19 cellular contexts compared by ENCODE assay signal in the genomic region with DNA sequence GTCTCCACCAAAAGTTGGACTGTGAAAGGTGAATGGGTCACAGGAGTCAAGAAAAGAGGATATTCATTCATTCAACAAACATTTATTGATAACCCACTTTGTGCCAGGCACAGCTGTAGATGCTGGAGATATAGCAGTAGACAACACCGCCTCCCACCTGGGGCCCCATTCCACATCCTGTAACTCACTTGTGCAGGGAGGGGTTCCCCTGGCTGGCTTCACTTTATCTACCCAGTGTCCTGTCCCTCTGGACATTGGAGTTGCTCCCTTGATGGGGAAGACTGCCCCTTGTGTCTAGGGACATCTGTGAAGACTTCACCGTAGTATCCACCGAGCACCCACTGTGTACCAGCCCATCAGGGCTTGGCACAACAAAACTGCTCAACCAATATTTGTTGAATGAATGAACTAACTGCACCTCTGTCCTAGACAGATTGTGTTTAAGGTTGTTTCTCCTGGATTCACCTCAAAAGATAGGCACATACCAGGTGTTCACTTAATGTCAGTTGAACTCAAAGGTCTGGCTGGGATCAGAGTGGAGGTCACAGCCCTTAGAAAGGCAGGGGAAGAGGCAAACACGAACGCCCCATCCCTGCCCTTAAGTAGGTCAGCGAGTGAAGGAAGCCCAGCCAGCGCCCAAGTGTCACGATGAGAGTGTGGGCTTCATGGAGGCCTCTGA. TPM values are rescaled to one million over a fixed set of nuclear protein-coding genes. Genes with fewer than 3 reads are reported as not detected.
A peak's percentile ranks its signal among the peaks of the same experiment; 100 is the strongest.
DNase-seq lines count a peak whose midpoint lies in the region; ATAC-seq and TF ChIP-seq lines count a peak whose summit lies in the region.
"Had no signal": no experiment of that assay in that cellular context is flagged by ENCODE, and none has a peak within 500 bp of the region (broad histone marks: within the 10 kb centered on the region; RNA-seq: fewer than 3 reads in every experiment).

No MANE protein-coding gene starts in this region.

- no peaks in the 10 kb centered on the region for H3K36me3 Mint-ChIP-seq in activated CD4-positive, alpha-beta T cell treated with anti-CD3 and anti-CD28 coated beads, Interleukin-2, amount 10 ng/mL, durations not matched to agents 24 days and 14 days (ENCODE audit: low read depth)
- H3K36me3 Mint-ChIP-seq in WTC11, result no peaks in the 10 kb centered on the region

- peaks cover 17% of the 10 kb centered on the region for H3K4me1 Mint-ChIP-seq in activated CD4-positive, alpha-beta T cell treated with anti-CD3 and anti-CD28 coated beads, Interleukin-2, amount 10 ng/mL, durations not matched to agents 24 days and 14 days
- peaks cover 49% of the 10 kb centered on the region for H3K4me1 Mint-ChIP-seq in WTC11

- peak; percentile 67 for DNase-seq in activated CD4-positive, alpha-beta T cell treated with anti-CD3 and anti-CD28 coated beads, Interleukin-2, amount 10 ng/mL, durations not matched to agents 24 days and 14 days
- DNase-seq in activated CD4-positive, alpha-beta T cell treated with anti-CD3 and anti-CD28 coated beads, Interleukin-2, amount 50 U/mL, for 4 hours, result no peak
- DNase-seq in WTC11 (ENCODE audit: low spot score) (no peak), esophagus squamous epithelium (lab: John Stamatoyannopoulos, UW) (no peak), osteoblast (ENCODE audit: insufficient read length, low spot score, missing footprints) (peak; percentile 92), foreskin melanocyte (no peak)
- DNase-seq: GDM1, hippocampal formation, NCI-H510A treated with DMSO at 0.1 percent for 48 hours had no signal

- H3K79me2 ChIP-seq in osteoblast (ENCODE audit: insufficient read depth, low read length), result peaks cover under 1% of the 10 kb centered on the region

- TF ChIP-seq CTCF in WTC11 (IDR thresholded peaks at IDR 0.05) (no peak), esophagus squamous epithelium (IDR thresholded peaks at IDR 0.05) (no peak), osteoblast (IDR thresholded peaks at IDR 0.05; ENCODE audit: extremely low read depth, low read depth, low read length) (no peak)

- ATAC-seq in WTC11 (no peak), HG03045 (IDR thresholded peaks at IDR 0.05; ENCODE audit: unreplicated experiment) (no peak), HG02938 (IDR thresholded peaks at IDR 0.05; ENCODE audit: unreplicated experiment) (no peak)
- ATAC-seq: A549 had no signal

- H3K36me3 ChIP-seq in esophagus squamous epithelium (no peaks in the 10 kb centered on the region), osteoblast (ENCODE audit: insufficient read depth, low read length) (no peaks in the 10 kb centered on the region)
- H3K36me3 ChIP-seq: right atrium auricular region, thoracic aorta had no signal

- H4K20me1 ChIP-seq in osteoblast (ENCODE audit: insufficient read depth, low read length), result no peaks in the 10 kb centered on the region

- H3K27me3 Mint-ChIP-seq in activated CD4-positive, alpha-beta T cell treated with anti-CD3 and anti-CD28 coated beads, Interleukin-2, amount 10 ng/mL, durations not matched to agents 24 days and 14 days, result peaks cover 46% of the 10 kb centered on the region
- H3K27me3 Mint-ChIP-seq in WTC11 (ENCODE audit: low read depth), result peaks cover 66% of the 10 kb centered on the region

- intact Hi-C loops in activated CD4-positive, alpha-beta T cell treated with anti-CD3 and anti-CD28 coated beads, Interleukin-2, amount 10 ng/mL, durations not matched to agents 24 days and 14 days (cut with micrococcal nuclease), result no loop called here
- intact Hi-C loops in esophagus squamous epithelium (cut with DNase I), result no loop called here

- H3K27me3 ChIP-seq in esophagus squamous epithelium (peaks cover 0 to 49% (median 9%) of the 10 kb centered on the region in 4 donors), osteoblast (ENCODE audit: insufficient read depth, low read length) (peaks cover 42% of the 10 kb centered on the region)

- POLR2A ChIA-PET in WTC11 (lab: Charles Lee), result no interaction called here

- no peak for TF ChIP-seq POLR2A in esophagus squamous epithelium (IDR thresholded peaks at IDR 0.05)

- no peaks in the 10 kb centered on the region for H3K9me3 ChIP-seq in esophagus squamous epithelium
- no peaks in the 10 kb centered on the region for H3K9me3 ChIP-seq in osteoblast (ENCODE audit: low read depth, low read length)
- H3K9me3 ChIP-seq: A549, right atrium auricular region, thoracic aorta had no signal

- H3K27ac ChIP-seq in esophagus squamous epithelium (peak overlapping the region in 3 of 4 donors; percentile 89 to 91 (median 89)), osteoblast (ENCODE audit: low read depth, low read length) (no peak overlapping the region)
- H3K27ac ChIP-seq: A549, right atrium auricular region, thoracic aorta had no signal

- 86 to 89% methylated on average over 5 to 7 of the region's 8 CpGs for WGBS in esophagus squamous epithelium, 2 donors

- H3K27ac Mint-ChIP-seq in activated CD4-positive, alpha-beta T cell treated with anti-CD3 and anti-CD28 coated beads, Interleukin-2, amount 10 ng/mL, durations not matched to agents 24 days and 14 days, result no peak overlapping the region
- H3K27ac Mint-ChIP-seq in WTC11, result no peak overlapping the region

- H3K9me3 Mint-ChIP-seq in activated CD4-positive, alpha-beta T cell treated with anti-CD3 and anti-CD28 coated beads, Interleukin-2, amount 10 ng/mL, durations not matched to agents 24 days and 14 days, result no peaks in the 10 kb centered on the region
- no peaks in the 10 kb centered on the region for H3K9me3 Mint-ChIP-seq in WTC11

- peak overlapping the region; percentile 55 for H3K4me3 Mint-ChIP-seq in activated CD4-positive, alpha-beta T cell treated with anti-CD3 and anti-CD28 coated beads, Interleukin-2, amount 10 ng/mL, durations not matched to agents 24 days and 14 days
- H3K4me3 Mint-ChIP-seq in WTC11, result peak overlapping the region; percentile 60

- no peak overlapping the region for H3K4me2 ChIP-seq in osteoblast (ENCODE audit: insufficient read depth, low read length)
- H3K4me2 ChIP-seq: A549 had no signal

- H3K4me1 ChIP-seq in esophagus squamous epithelium (peaks cover 40 to 93% (median 61%) of the 10 kb centered on the region in 3 donors), osteoblast (ENCODE audit: insufficient read depth, low read length) (no peaks in the 10 kb centered on the region)

- no peak overlapping the region for H2AFZ ChIP-seq in osteoblast (ENCODE audit: low read length)

- peak overlapping the region in 3 of 4 donors; percentile 68 to 71 (median 69) for H3K4me3 ChIP-seq in esophagus squamous epithelium
- H3K4me3 ChIP-seq in osteoblast (ENCODE audit: insufficient read depth, low read length), result no peak overlapping the region
- H3K4me3 ChIP-seq: A549 had no signal

- CTCF ChIA-PET in WTC11 (lab: Charles Lee), result interaction anchor here (0.7 to 5.0 kb wide), 3 partner anchors 11 to 260 kb away, joined by 3 to 24 read pairs (median 3); no protein-coding TSS in a partner anchor

TF ChIP-seq in WTC11, 78 proteins besides CTCF, POLR2A, EP300 and RAD21:
- TF ChIP-seq GABPB1 (CRISPR knock-in tag; IDR thresholded peaks at IDR 0.05) (no peak), NFYB (CRISPR knock-in tag; conservative IDR thresholded peaks at IDR 0.05; ENCODE audit: low read depth) (no peak), GRHL2 (CRISPR knock-in tag; IDR thresholded peaks at IDR 0.05; ENCODE audit: insufficient replicate concordance, severe bottlenecking) (no peak), IRF2 (CRISPR knock-in tag; IDR thresholded peaks at IDR 0.05; ENCODE audit: borderline replicate concordance, low read depth) (no peak), NFE2L1 (CRISPR knock-in tag; IDR thresholded peaks at IDR 0.05) (no peak)
TF ChIP-seq in WTC11: peak in this region for 0.

RNA-seq across cellular contexts. Expression of gene OVOL1, which starts 1.4 kb away (rescaled TPM):
- 0.07 TPM in 1 of 2 replicates, not detected in the other for total RNA-seq in activated CD4-positive, alpha-beta T cell treated with anti-CD3 and anti-CD28 coated beads, Interleukin-2, amount 10 ng/mL, durations not matched to agents 24 days and 14 days
- total RNA-seq in WTC11 (2021) (6.8 to 7.7 TPM (median 7.7 TPM) in 3 replicates), esophagus squamous epithelium (10 to 100 TPM; 26.5 to 90.9 (median 55.3) TPM), osteoblast (not detected in 2 replicates)
- total RNA-seq: aorta, LHCN-M2, OCI-LY7, right atrium auricular region, SK-MEL-5 had no signal

RNA-seq across cellular contexts. Expression of gene AP5B1, which starts 4.7 kb away (rescaled TPM):
- total RNA-seq in activated CD4-positive, alpha-beta T cell treated with anti-CD3 and anti-CD28 coated beads, Interleukin-2, amount 10 ng/mL, durations not matched to agents 24 days and 14 days, result 20.1 and 21.1 TPM in 2 replicates
- total RNA-seq in WTC11 (2021), result 16.5 to 17.7 TPM (median 17.2 TPM) in 3 replicates
- total RNA-seq in esophagus squamous epithelium, result 10 to 100 TPM; 16.4 to 38.5 (median 23.3) TPM
- 15.3 and 18.1 TPM in 2 replicates for total RNA-seq in osteoblast

RNA-seq across cellular contexts. Expression of gene SNX32, which starts 48.3 kb away (rescaled TPM):
- 1.2 and 2.1 TPM in 2 replicates for total RNA-seq in activated CD4-positive, alpha-beta T cell treated with anti-CD3 and anti-CD28 coated beads, Interleukin-2, amount 10 ng/mL, durations not matched to agents 24 days and 14 days
- total RNA-seq in WTC11 (2021) (2.2 to 3.4 TPM (median 2.9 TPM) in 3 replicates), esophagus squamous epithelium (under 1 TPM in 1 of 4 donors, not detected in 3; 0.38 TPM), osteoblast (1.1 and 1.5 TPM in 2 replicates)
- total RNA-seq: left lobe of liver, OCI-LY7 had no signal

Comparison
In these comparisons a context has a peak if more than half of its experiments do, and no peak if none do; other contexts are left out.
1. DNase-seq: peak in activated CD4-positive, alpha-beta T cell treated with anti-CD3 and anti-CD28 coated beads, Interleukin-2, amount 10 ng/mL, durations not matched to agents 24 days and 14 days (single experiment) and osteoblast (single experiment); none in activated CD4-positive, alpha-beta T cell treated with anti-CD3 and anti-CD28 coated beads, Interleukin-2, amount 50 U/mL, for 4 hours (0 of 2), WTC11 (single experiment), esophagus squamous epithelium (single experiment) and foreskin melanocyte (single experiment).